15 cellular contexts compared by ENCODE assay signal in genomic region chr4:181959121-181959520, GRCh38.
A peak's percentile ranks its signal among the peaks of the same experiment; 100 is the strongest.
DNase-seq lines count a peak whose midpoint lies in the region; TF ChIP-seq lines count a peak whose summit lies in the region.
"Had no signal": no experiment of that assay in that cellular context is flagged by ENCODE, and none has a peak within 500 bp of the region (broad histone marks: within the 10 kb centered on the region; RNA-seq: fewer than 3 reads in every experiment).

No MANE protein-coding gene starts in this region.

- no peak overlapping the region for H2BK120ac ChIP-seq in mesendoderm (ENCODE audit: low read depth, low read length)

- H3K4ac ChIP-seq in mesendoderm (ENCODE audit: low read depth, low read length), result no peak overlapping the region

- peak overlapping the region; percentile 96 for H3K27ac Mint-ChIP-seq in chondrocyte (ENCODE audit: unreplicated experiment)
- H3K27ac Mint-ChIP-seq: activated CD8-positive, alpha-beta T cell treated with anti-CD3 and anti-CD28 coated beads, Interleukin-2, amount 10 ng/mL, durations not matched to agents 7 days and 5 days; activated naive CD8-positive, alpha-beta T cell treated with anti-CD3 and anti-CD28 coated beads, Interleukin-2, amount 10 ng/mL, durations not matched to agents 7 days and 5 days; CD4-positive, CD25-positive, alpha-beta regulatory T cell; immature natural killer cell had no signal

- H3K9ac ChIP-seq in mesendoderm (ENCODE audit: low read length), result no peak overlapping the region

- H3K4me2 ChIP-seq in mesendoderm (ENCODE audit: low read length), result no peak overlapping the region

- H3K36me3 ChIP-seq in mesendoderm (ENCODE audit: control insufficient read depth, insufficient read depth, low read length), result no peaks in the 10 kb centered on the region
- H3K36me3 ChIP-seq: uterus had no signal

- DNase-seq in Caki2 (ENCODE audit: low read depth), result peak; percentile 63
- peak; percentile 32 for DNase-seq in NCI-H460 (ENCODE audit: extremely low read depth, low read depth)
- DNase-seq in chondrocyte (ENCODE audit: low spot score), result no peak
- peak; percentile 59 for DNase-seq in mesendoderm
- DNase-seq in NCI-H748 (lab: John Stamatoyannopoulos, UW; ENCODE audit: unreplicated experiment), result no peak
- no peak for DNase-seq in NCI-H1105 (lab: John Stamatoyannopoulos, UW)
- DNase-seq in SKM-1 (lab: John Stamatoyannopoulos, UW; ENCODE audit: unreplicated experiment), result no peak
- DNase-seq in NCI-H526 (lab: John Stamatoyannopoulos, UW), result no peak
- DNase-seq: activated CD8-positive, alpha-beta T cell treated with anti-CD3 and anti-CD28 coated beads, Interleukin-2, amount 10 ng/mL, durations not matched to agents 7 days and 5 days; activated naive CD8-positive, alpha-beta T cell treated with anti-CD3 and anti-CD28 coated beads, Interleukin-2, amount 10 ng/mL, durations not matched to agents 7 days and 5 days; CD4-positive, CD25-positive, alpha-beta regulatory T cell; immature natural killer cell; NCI-H1048; uterus had no signal

- H3K36me3 Mint-ChIP-seq in chondrocyte (ENCODE audit: low read depth), result no peaks in the 10 kb centered on the region
- H3K36me3 Mint-ChIP-seq: activated naive CD8-positive, alpha-beta T cell treated with anti-CD3 and anti-CD28 coated beads, Interleukin-2, amount 10 ng/mL, durations not matched to agents 7 days and 5 days; CD4-positive, CD25-positive, alpha-beta regulatory T cell; immature natural killer cell had no signal

- H3K4me1 Mint-ChIP-seq in chondrocyte (ENCODE audit: low read depth), result peaks cover 63% of the 10 kb centered on the region
- H3K4me1 Mint-ChIP-seq: activated naive CD8-positive, alpha-beta T cell treated with anti-CD3 and anti-CD28 coated beads, Interleukin-2, amount 10 ng/mL, durations not matched to agents 7 days and 5 days; CD4-positive, CD25-positive, alpha-beta regulatory T cell; immature natural killer cell had no signal

- H3K79me1 ChIP-seq in mesendoderm (ENCODE audit: low read length), result no peaks in the 10 kb centered on the region

- no peaks in the 10 kb centered on the region for H3K27me3 ChIP-seq in mesendoderm (ENCODE audit: insufficient read depth, low read length, poor library complexity)
- H3K27me3 ChIP-seq: uterus had no signal

- in situ Hi-C loops in Caki2 (cut with HindIII; ENCODE audit: low pct_unique_long_range_greater_than_20kb, low sequenced_read_pairs), result no loop called here

- H3K9me3 Mint-ChIP-seq in chondrocyte (ENCODE audit: low read depth), result no peaks in the 10 kb centered on the region
- H3K9me3 Mint-ChIP-seq: activated naive CD8-positive, alpha-beta T cell treated with anti-CD3 and anti-CD28 coated beads, Interleukin-2, amount 10 ng/mL, durations not matched to agents 7 days and 5 days had no signal

- peaks cover 3% of the 10 kb centered on the region for H3K4me1 ChIP-seq in mesendoderm (ENCODE audit: control insufficient read depth, low read depth, low read length)
- H3K4me1 ChIP-seq: uterus had no signal

- no peak overlapping the region for H3K56ac ChIP-seq in mesendoderm (ENCODE audit: low read length)

- no peak overlapping the region for H2BK5ac ChIP-seq in mesendoderm (ENCODE audit: low read length)

- no CpG with 5 or more reads among the region's 3 CpGs for WGBS in mesendoderm (ENCODE audit: extremely low coverage, insufficient coverage, low lambda C conversion rate)

- no peak overlapping the region for H3K4me3 ChIP-seq in mesendoderm (ENCODE audit: low read length)
- H3K4me3 ChIP-seq: uterus had no signal

- H3K4me3 Mint-ChIP-seq in chondrocyte (ENCODE audit: unreplicated experiment), result peak overlapping the region; percentile 11
- H3K4me3 Mint-ChIP-seq: activated CD8-positive, alpha-beta T cell treated with anti-CD3 and anti-CD28 coated beads, Interleukin-2, amount 10 ng/mL, durations not matched to agents 7 days and 5 days; activated naive CD8-positive, alpha-beta T cell treated with anti-CD3 and anti-CD28 coated beads, Interleukin-2, amount 10 ng/mL, durations not matched to agents 7 days and 5 days; CD4-positive, CD25-positive, alpha-beta regulatory T cell; immature natural killer cell; neural crest cell had no signal

- H3K27me3 Mint-ChIP-seq in chondrocyte (ENCODE audit: low read depth), result no peaks in the 10 kb centered on the region
- H3K27me3 Mint-ChIP-seq: activated naive CD8-positive, alpha-beta T cell treated with anti-CD3 and anti-CD28 coated beads, Interleukin-2, amount 10 ng/mL, durations not matched to agents 7 days and 5 days; CD4-positive, CD25-positive, alpha-beta regulatory T cell had no signal

- H2AK5ac ChIP-seq in mesendoderm (ENCODE audit: low read length), result no peak overlapping the region

- no peak overlapping the region for H2BK15ac ChIP-seq in mesendoderm (replicated peaks; ENCODE audit: low read depth)

- no peak overlapping the region for H3K18ac ChIP-seq in mesendoderm (ENCODE audit: low read length)

- no peak for TF ChIP-seq CTCF in chondrocyte (IDR thresholded peaks at IDR 0.05)

- no peak overlapping the region for H3K23ac ChIP-seq in mesendoderm (ENCODE audit: low read length)

- H3K79me2 ChIP-seq in mesendoderm (ENCODE audit: control insufficient read depth, insufficient read depth, low read length), result no peaks in the 10 kb centered on the region

- H4K8ac ChIP-seq in mesendoderm (ENCODE audit: low read depth, low read length), result no peak overlapping the region

- no peak overlapping the region for H3K27ac ChIP-seq in mesendoderm (ENCODE audit: low read depth, low read length)
- H3K27ac ChIP-seq: uterus had no signal

- no peak overlapping the region for H4K5ac ChIP-seq in mesendoderm (ENCODE audit: low read length)

Comparison
In these comparisons a context has a peak if more than half of its experiments do, and no peak if none do; other contexts are left out.
1. DNase-seq: peak in Caki2 (single experiment), NCI-H460 (single experiment) and mesendoderm (single experiment); none in chondrocyte (single experiment), NCI-H748 (single experiment), NCI-H1105 (single experiment), SKM-1 (single experiment) and NCI-H526 (0 of 2).